In genomic region chr13:63337041-63337440, GRCh38 we compare ENCODE assay signal across 20 cellular contexts.
"Had no signal": no experiment of that assay in that cellular context is flagged by ENCODE, and none has a peak within 500 bp of the region (broad histone marks: within the 10 kb centered on the region; RNA-seq: fewer than 3 reads in every experiment).

No MANE protein-coding gene starts in this region.

- H3K36me3 ChIP-seq: SJSA1 had no signal

- H3K4me1 ChIP-seq: SJSA1 had no signal

- H3K27ac ChIP-seq: SJSA1, SK-N-MC had no signal

- DNase-seq: Kasumi-1, KG1, MM.1S, NCI-H1092 treated with DMSO at 0.1 percent for 48 hours, NCI-H1436, NCI-H187, NCI-H2029, NCI-H2081 treated with DMSO at 0.1 percent for 48 hours, NCI-H2171, NCI-H226, NCI-H446, NCI-H510A, NCI-H524 treated with DMSO at 0.1 percent for 48 hours, NCI-H69, NCI-H774, Right ventricle myocardium superior, RPMI8226, SIG-M5 had no signal

- H3K27me3 ChIP-seq: SJSA1 had no signal

- H3K9me3 ChIP-seq: SJSA1 had no signal

- H3K4me3 ChIP-seq: SJSA1, SK-N-MC had no signal
